Comparison of ENCODE assay signal across 28 cellular contexts in the genomic region with DNA sequence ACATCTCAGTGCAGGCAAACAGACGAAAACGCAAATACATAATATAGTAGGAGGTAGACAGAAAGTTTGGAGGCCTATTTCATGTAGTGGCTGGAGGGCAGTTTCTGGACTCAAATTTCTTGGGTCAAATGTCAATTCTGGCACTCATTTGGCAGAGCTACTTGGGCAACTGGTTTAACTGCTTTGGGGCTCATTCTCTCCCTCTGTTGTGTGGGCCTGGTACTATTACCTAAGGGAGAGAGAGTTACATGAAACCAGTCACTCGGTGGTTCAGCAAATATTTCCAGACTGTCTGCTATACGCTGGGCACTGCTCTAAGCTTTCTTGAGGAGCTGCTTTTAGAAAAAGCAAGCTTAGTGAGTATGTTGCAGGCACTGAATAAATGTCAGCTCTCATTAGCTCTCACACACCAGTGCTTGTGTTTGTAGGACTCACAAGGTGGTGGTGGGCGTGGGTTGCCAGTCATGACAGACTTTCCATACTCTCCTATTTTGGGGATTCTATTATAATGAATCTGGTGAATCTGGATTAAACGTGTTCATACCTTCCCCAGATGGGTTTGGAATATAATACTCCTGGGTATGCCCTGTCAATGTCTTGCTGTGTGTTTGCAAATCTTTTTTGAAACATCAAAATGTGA. TPM values are rescaled to one million over a fixed set of nuclear protein-coding genes. Genes with fewer than 3 reads are reported as not detected.
DNase-seq lines count a peak whose midpoint lies in the region; ATAC-seq and TF ChIP-seq lines count a peak whose summit lies in the region.
"Had no signal": no experiment of that assay in that cellular context is flagged by ENCODE, and none has a peak within 500 bp of the region (broad histone marks: within the 10 kb centered on the region; RNA-seq: fewer than 3 reads in every experiment).

No MANE protein-coding gene starts in this region.

- intact Hi-C loops in mammary epithelial cell (cut with micrococcal nuclease): loop anchor here (5.0 to 10.0 kb wide), 4 partner anchors 285 to 868 kb away; no protein-coding TSS in a partner anchor
- intact Hi-C loops in MCF 10A (cut with micrococcal nuclease): loop anchor here (5.0 kb wide), 3 partner anchors 318 to 1018 kb away; no protein-coding TSS in a partner anchor

- H2AFZ ChIP-seq in mammary epithelial cell (ENCODE audit: low read depth, low read length): no peak overlapping the region

- H3K4me3 Mint-ChIP-seq in MCF 10A (ENCODE audit: unreplicated experiment): no peak overlapping the region
- no peak overlapping the region for H3K4me3 Mint-ChIP-seq in natural killer cell treated with Interleukin-12 subunit alpha and Interleukin-12 subunit beta and Interleukin-15 and Interleukin-18, amount 100 ng/mL, for 72 hours
- H3K4me3 Mint-ChIP-seq: activated CD8-positive, alpha-beta memory T cell treated with anti-CD3 and anti-CD28 coated beads, Interleukin-2, amount 10 ng/mL, durations not matched to agents 7 days and 5 days; activated T-cell treated with anti-CD3 and anti-CD28 coated beads, Interleukin-2, amount 50 U/mL, for 72 hours; dendritic cell treated with granulocyte-macrophage colony-stimulating factor and Interleukin-4, amounts not matched to agents 40 ng/mL and 50 ng/mL, for 4 days had no signal

- dilution Hi-C loops in mammary epithelial cell (cut with HindIII; ENCODE audit: low sequenced_read_pairs): no loop called here

- H3K27ac Mint-ChIP-seq in MCF 10A (ENCODE audit: low read depth, unreplicated experiment): no peak overlapping the region
- no peak overlapping the region for H3K27ac Mint-ChIP-seq in natural killer cell treated with Interleukin-12 subunit alpha and Interleukin-12 subunit beta and Interleukin-15 and Interleukin-18, amount 100 ng/mL, for 72 hours
- H3K27ac Mint-ChIP-seq: activated CD8-positive, alpha-beta memory T cell treated with anti-CD3 and anti-CD28 coated beads, Interleukin-2, amount 10 ng/mL, durations not matched to agents 7 days and 5 days; activated T-cell treated with anti-CD3 and anti-CD28 coated beads, Interleukin-2, amount 50 U/mL, for 72 hours; dendritic cell treated with granulocyte-macrophage colony-stimulating factor and Interleukin-4, amounts not matched to agents 40 ng/mL and 50 ng/mL, for 4 days had no signal

- H3K4me1 Mint-ChIP-seq in MCF 10A (ENCODE audit: insufficient read depth, unreplicated experiment): no peaks in the 10 kb centered on the region
- H3K4me1 Mint-ChIP-seq in natural killer cell treated with Interleukin-12 subunit alpha and Interleukin-12 subunit beta and Interleukin-15 and Interleukin-18, amount 100 ng/mL, for 72 hours (ENCODE audit: low read depth in 2 of 2): no peaks in the 10 kb centered on the region

- H3K9me3 ChIP-seq in mammary epithelial cell (replicated peaks; ENCODE audit: insufficient read depth, low read length) (no peaks in the 10 kb centered on the region), SK-N-MC (ENCODE audit: low read depth, low read length) (no peaks in the 10 kb centered on the region), iPS-15b (ENCODE audit: control insufficient read depth, insufficient read depth, low read length) (no peaks in the 10 kb centered on the region), tibial nerve (no peaks in the 10 kb centered on the region)
- H3K9me3 ChIP-seq: BLaER1, Caco-2, psoas muscle, SK-N-SH had no signal

- no peak overlapping the region for H3K9ac ChIP-seq in mammary epithelial cell (ENCODE audit: insufficient read depth, low read length)
- H3K9ac ChIP-seq in SK-N-MC (ENCODE audit: insufficient read length): no peak overlapping the region
- no peak overlapping the region for H3K9ac ChIP-seq in iPS-15b (ENCODE audit: low read depth, low read length)
- H3K9ac ChIP-seq: BLaER1, SK-N-SH had no signal

- H3K79me2 ChIP-seq in mammary epithelial cell (ENCODE audit: insufficient read depth, low read length): peaks cover 35% of the 10 kb centered on the region

- no peak for TF ChIP-seq EP300 in tibial nerve (IDR thresholded peaks at IDR 0.05)

- no peaks in the 10 kb centered on the region for H3K9me3 Mint-ChIP-seq in MCF 10A (ENCODE audit: unreplicated experiment)
- H3K9me3 Mint-ChIP-seq in natural killer cell treated with Interleukin-12 subunit alpha and Interleukin-12 subunit beta and Interleukin-15 and Interleukin-18, amount 100 ng/mL, for 72 hours: no peaks in the 10 kb centered on the region
- H3K9me3 Mint-ChIP-seq: activated T-cell treated with anti-CD3 and anti-CD28 coated beads, Interleukin-2, amount 50 U/mL, for 72 hours; dendritic cell treated with granulocyte-macrophage colony-stimulating factor and Interleukin-4, amounts not matched to agents 40 ng/mL and 50 ng/mL, for 4 days had no signal

- peak; percentile 74 for DNase-seq in mammary epithelial cell
- DNase-seq in MCF 10A (ENCODE audit: unreplicated experiment): no peak
- DNase-seq in SK-N-MC (ENCODE audit: low read depth, low spot score): no peak
- no peak for DNase-seq in natural killer cell treated with Interleukin-12 subunit alpha and Interleukin-12 subunit beta and Interleukin-15 and Interleukin-18, amount 100 ng/mL, for 72 hours (ENCODE audit: low spot score)
- DNase-seq in tibial nerve (ENCODE audit: low spot score in 2 of 2): no peak
- no peak for DNase-seq in NCI-H2081 (lab: John Stamatoyannopoulos, UW)
- DNase-seq: ACHN; activated CD4-positive, alpha-beta T cell treated with anti-CD3 and anti-CD28 coated beads, Interleukin-2, amount 50 U/mL, for 1 hour; activated CD8-positive, alpha-beta memory T cell treated with anti-CD3 and anti-CD28 coated beads, Interleukin-2, amount 10 ng/mL, durations not matched to agents 7 days and 5 days; activated naive CD4-positive, alpha-beta T cell treated with Interleukin-2 at 50 U/mL for 16 hours; activated T-cell treated with anti-CD3 and anti-CD28 coated beads, Interleukin-2, amount 50 U/mL, for 72 hours; amniotic stem cell; Caco-2; NCI-H1092 treated with DMSO at 0.1 percent for 48 hours; NCI-H2081 treated with DMSO at 0.1 percent for 48 hours; NCI-H510A treated with DMSO at 0.1 percent for 48 hours; psoas muscle; stimulated activated CD4-positive, alpha-beta T cell treated with anti-CD3 and anti-CD28 coated beads, Interleukin-1b, Interleukin-23, amount 100 ng/mL, for 48 hours had no signal

- TF ChIP-seq CTCF in mammary epithelial cell (conservative IDR thresholded peaks at IDR 0.05 in 1 of 2, IDR thresholded peaks at IDR 0.05 in 1 of 2; ENCODE audit: extremely low read depth in 1 of 2, insufficient read depth in 1 of 2, low read depth in 1 of 2, low read length in 2 of 2): peak in 1 of 2 donors; percentile 8
- TF ChIP-seq CTCF in MCF 10A (IDR thresholded peaks at IDR 0.05; ENCODE audit: unreplicated experiment): no peak
- no peak for TF ChIP-seq CTCF in tibial nerve (IDR thresholded peaks at IDR 0.05)

- H3K27ac ChIP-seq in mammary epithelial cell (ENCODE audit: insufficient read depth, low read depth, low read length): no peak overlapping the region
- H3K27ac ChIP-seq in SK-N-MC: no peak overlapping the region
- H3K27ac ChIP-seq in tibial nerve: no peak overlapping the region
- H3K27ac ChIP-seq: BLaER1, cardiac muscle cell, psoas muscle, VCaP had no signal

- TF ChIP-seq POLR2A in tibial nerve (IDR thresholded peaks at IDR 0.05): no peak

- no peak overlapping the region for H3K4me2 ChIP-seq in mammary epithelial cell (ENCODE audit: insufficient read depth, low read depth, low read length)
- H3K4me2 ChIP-seq: BLaER1, SK-N-SH had no signal

- ATAC-seq in natural killer cell treated with Interleukin-12 subunit alpha and Interleukin-12 subunit beta and Interleukin-15 and Interleukin-18, amount 100 ng/mL, for 72 hours: no peak
- ATAC-seq in HG03565 (IDR thresholded peaks at IDR 0.05; ENCODE audit: unreplicated experiment): no peak
- ATAC-seq: activated CD8-positive, alpha-beta memory T cell treated with anti-CD3 and anti-CD28 coated beads, Interleukin-2, amount 10 ng/mL, durations not matched to agents 7 days and 5 days; activated T-cell treated with anti-CD3 and anti-CD28 coated beads, Interleukin-2, amount 50 U/mL, for 72 hours; GM12878; HepG2; psoas muscle had no signal

- H3K27me3 ChIP-seq in mammary epithelial cell (ENCODE audit: insufficient read depth, low read length): no peaks in the 10 kb centered on the region
- H3K27me3 ChIP-seq in iPS-15b (ENCODE audit: control insufficient read depth, insufficient read depth, low read length): peaks cover 34% of the 10 kb centered on the region
- H3K27me3 ChIP-seq in tibial nerve: peaks cover 0 to 52% of the 10 kb centered on the region in 2 donors

- H3K36me3 Mint-ChIP-seq in MCF 10A (ENCODE audit: insufficient read depth, unreplicated experiment): no peaks in the 10 kb centered on the region
- no peaks in the 10 kb centered on the region for H3K36me3 Mint-ChIP-seq in natural killer cell treated with Interleukin-12 subunit alpha and Interleukin-12 subunit beta and Interleukin-15 and Interleukin-18, amount 100 ng/mL, for 72 hours
- H3K36me3 Mint-ChIP-seq: activated CD8-positive, alpha-beta memory T cell treated with anti-CD3 and anti-CD28 coated beads, Interleukin-2, amount 10 ng/mL, durations not matched to agents 7 days and 5 days had no signal

- in situ Hi-C loops in mammary epithelial cell (cut with MboI; ENCODE audit: low sequenced_read_pairs in 2 of 2): loop anchor here (5.0 to 25.0 kb wide), 3 partner anchors 553 to 963 kb away; no protein-coding TSS in a partner anchor

- H3K4me1 ChIP-seq in mammary epithelial cell (ENCODE audit: insufficient read depth, low read length): peaks cover 33% of the 10 kb centered on the region
- H3K4me1 ChIP-seq in iPS-15b (ENCODE audit: control insufficient read depth, insufficient read depth, low read length): peaks cover 9% of the 10 kb centered on the region
- peaks cover 0 to 32% (median 0%) of the 10 kb centered on the region in 4 donors for H3K4me1 ChIP-seq in tibial nerve
- H3K4me1 ChIP-seq: Caco-2, psoas muscle had no signal

- H4K20me1 ChIP-seq in mammary epithelial cell (ENCODE audit: insufficient read depth, low read length): no peaks in the 10 kb centered on the region

- no peaks in the 10 kb centered on the region for H3K36me3 ChIP-seq in mammary epithelial cell (ENCODE audit: insufficient read depth, low read length)
- H3K36me3 ChIP-seq in SK-N-MC (ENCODE audit: insufficient read depth, low read length): no peaks in the 10 kb centered on the region
- no peaks in the 10 kb centered on the region for H3K36me3 ChIP-seq in iPS-15b (ENCODE audit: control insufficient read depth, insufficient read depth, low read length)
- no peaks in the 10 kb centered on the region for H3K36me3 ChIP-seq in tibial nerve
- H3K36me3 ChIP-seq: BLaER1, cardiac muscle cell had no signal

- BruUV-seq in mammary epithelial cell (replicated peaks; lab: Mats Ljungman, UMichigan) (no TSS peak), MCF 10A (replicated peaks; lab: Mats Ljungman, UMichigan) (no TSS peak)

- CTCF ChIA-PET in mammary epithelial cell (lab: Charles Lee; ENCODE audit: low non-redundant PET): no interaction called here
- CTCF ChIA-PET in MCF 10A (lab: Yijun Ruan, JAX): interaction anchor here (0.5 to 2.0 kb wide), 3 partner anchors 15 to 1020 kb away, joined by 3 to 4 read pairs (median 3); partner anchors contain the start of gene ERCC4

- 77% methylated on average over 6 of the region's 6 CpGs for whole genome bisulfite sequencing in mammary epithelial cell (ENCODE audit: low coverage, missing lambda C conversion rate)
- 66 to 77% methylated on average over 6 of the region's 6 CpGs for WGBS in tibial nerve, 2 donors

- H3K4me3 ChIP-seq in mammary epithelial cell (replicated peaks in 1 of 3; ENCODE audit: insufficient read depth in 1 of 3, low read depth in 2 of 3, low read length in 3 of 3) (no peak overlapping the region), SK-N-MC (peak overlapping the region; percentile 8; the same call in 1 of the 2 replicates), iPS-15b (ENCODE audit: low read depth, low read length) (peak overlapping the region; percentile 86), tibial nerve (no peak overlapping the region)
- H3K4me3 ChIP-seq: BLaER1, cardiac muscle cell, GM12878, psoas muscle had no signal

- POLR2A ChIA-PET in MCF 10A (lab: Yijun Ruan, JAX): no interaction called here

- H3K27me3 Mint-ChIP-seq in MCF 10A (ENCODE audit: insufficient read depth, unreplicated experiment): peaks cover 11% of the 10 kb centered on the region
- H3K27me3 Mint-ChIP-seq in natural killer cell treated with Interleukin-12 subunit alpha and Interleukin-12 subunit beta and Interleukin-15 and Interleukin-18, amount 100 ng/mL, for 72 hours: peaks cover 27 to 38% of the 10 kb centered on the region in 2 donors

RNA-seq across cellular contexts. Expression of gene SHISA9, which starts 1.7 kb away (rescaled TPM):
- 10 to 100 TPM; 15.7 to 60.5 TPM for total RNA-seq in mammary epithelial cell
- 16.8 TPM for polyA plus RNA-seq in mammary epithelial cell
- 12.5 TPM for polyA minus RNA-seq in mammary epithelial cell
- 6.8 and 8.0 TPM in 2 replicates for total RNA-seq in MCF 10A (2022)
- total RNA-seq in natural killer cell treated with Interleukin-12 subunit alpha and Interleukin-12 subunit beta and Interleukin-15 and Interleukin-18, amount 100 ng/mL, for 72 hours: under 1 TPM in 1 of 2 donors, not detected in 1; 0.11 TPM
- 1 to 10 TPM; 2.0 to 6.3 (median 3.5) TPM for total RNA-seq in tibial nerve
- total RNA-seq: HepG2, skeletal muscle tissue had no signal
- polyA plus RNA-seq: cardiac muscle cell had no signal

Comparison
In these comparisons a context has a peak if more than half of its experiments do, and no peak if none do; other contexts are left out.
1. H3K4me3 ChIP-seq: peak in SK-N-MC (single experiment) and iPS-15b (single experiment); none in mammary epithelial cell (0 of 3) and tibial nerve (0 of 4).